ENCODE assay signal across 7 cellular contexts in the genomic region with DNA sequence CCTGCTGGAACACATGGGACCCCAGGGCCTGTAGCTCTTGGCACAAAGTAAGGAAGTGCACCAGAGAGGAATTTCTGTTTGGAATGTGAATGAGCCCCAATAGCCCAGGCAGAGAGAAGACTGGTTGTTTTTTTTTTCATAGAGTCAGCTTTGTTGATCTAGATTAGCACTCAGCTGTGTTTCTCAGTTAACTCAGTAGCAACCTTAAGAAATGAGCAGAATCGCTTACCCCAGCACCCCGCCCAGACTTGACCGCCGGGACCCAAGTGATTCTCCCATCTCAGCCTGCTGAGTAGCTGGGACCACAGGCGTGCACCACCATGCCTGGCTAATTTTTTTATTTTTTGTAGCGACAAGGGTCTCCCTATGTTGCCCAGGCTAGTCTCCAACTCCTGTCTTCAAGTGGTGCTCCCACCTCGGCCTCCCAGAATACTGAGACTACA. TPM values are rescaled to one million over a fixed set of nuclear protein-coding genes. Genes with fewer than 3 reads are reported as not detected.
DNase-seq lines count a peak whose midpoint lies in the region; TF ChIP-seq lines count a peak whose summit lies in the region.

No MANE protein-coding gene starts in this region.

- H3K4me1 ChIP-seq in Peyer's patch (peaks cover 0 to 36% (median 14%) of the 10 kb centered on the region in 4 donors), osteoblast (ENCODE audit: insufficient read depth, low read length) (peaks cover 32% of the 10 kb centered on the region)

- TF ChIP-seq POLR2A in Peyer's patch (IDR thresholded peaks at IDR 0.05) = no peak

- H3K79me2 ChIP-seq in osteoblast (ENCODE audit: insufficient read depth, low read length) = peaks cover 75% of the 10 kb centered on the region

- H3K36me3 ChIP-seq in Peyer's patch (peaks cover 0 to 4% (median 0%) of the 10 kb centered on the region in 3 donors), osteoblast (ENCODE audit: insufficient read depth, low read length) (peaks cover 4% of the 10 kb centered on the region)

- peaks cover 9% of the 10 kb centered on the region for H4K20me1 ChIP-seq in osteoblast (ENCODE audit: insufficient read depth, low read length)

- DNase-seq in GM12865 (ENCODE audit: low read depth) (no peak), Peyer's patch (peak in 2 of 3 donors; percentile 48 to 56), epithelial cell of proximal tubule (ENCODE audit: low read depth) (no peak), osteoblast (ENCODE audit: insufficient read length, low spot score, missing footprints) (peak; percentile 89), ureter (ENCODE audit: low spot score) (no peak), COLO829 (ENCODE audit: low spot score) (no peak)
- DNase-seq in activated CD4-positive, CD25-positive, alpha-beta regulatory T cell treated with anti-CD3 and anti-CD28 coated beads, Interleukin-2, amount 50 U/mL, for 72 hours = no peak

- TF ChIP-seq CTCF in GM12865 (IDR thresholded peaks at IDR 0.05; ENCODE audit: insufficient read depth, low read depth, low read length, missing control alignments) (no peak), Peyer's patch (IDR thresholded peaks at IDR 0.05) (no peak), epithelial cell of proximal tubule (conservative IDR thresholded peaks at IDR 0.05; ENCODE audit: low read depth, low read length) (no peak), osteoblast (IDR thresholded peaks at IDR 0.05; ENCODE audit: extremely low read depth, low read depth, low read length) (no peak)

- peak overlapping the region; percentile 78 for H3K4me3 ChIP-seq in GM12865 (ENCODE audit: low read depth, low read length)
- H3K4me3 ChIP-seq in Peyer's patch = peak overlapping the region in 3 of 4 donors; percentile 12 to 84 (median 78)
- H3K4me3 ChIP-seq in epithelial cell of proximal tubule (ENCODE audit: low read depth, low read length) = peak overlapping the region; percentile 93
- peak overlapping the region; percentile 84 for H3K4me3 ChIP-seq in osteoblast (ENCODE audit: insufficient read depth, low read length)

- H3K9me3 ChIP-seq in Peyer's patch (no peaks in the 10 kb centered on the region), osteoblast (ENCODE audit: low read depth, low read length) (no peaks in the 10 kb centered on the region)

- H3K27ac ChIP-seq in Peyer's patch = peak overlapping the region; percentile 32 to 95 (median 94)
- peak overlapping the region; percentile 99 for H3K27ac ChIP-seq in osteoblast (ENCODE audit: low read depth, low read length)

- H3K4me2 ChIP-seq in osteoblast (ENCODE audit: insufficient read depth, low read length) = peak overlapping the region; percentile 93

- no peaks in the 10 kb centered on the region for H3K27me3 ChIP-seq in Peyer's patch
- H3K27me3 ChIP-seq in osteoblast (ENCODE audit: insufficient read depth, low read length) = no peaks in the 10 kb centered on the region

- peak overlapping the region; percentile 3 for H2AFZ ChIP-seq in osteoblast (ENCODE audit: low read length)

RNA-seq across cellular contexts. Expression of a gene that starts 2.8 kb away (rescaled TPM):
- total RNA-seq in Peyer's patch = 10 to 100 TPM; 16.1 to 38.0 (median 19.0) TPM
- total RNA-seq in epithelial cell of proximal tubule = 15.2 and 23.7 TPM in 2 replicates
- total RNA-seq in osteoblast = 8.3 and 13.6 TPM in 2 replicates
- 15.1 TPM for total RNA-seq in ureter

RNA-seq across cellular contexts. Expression of a gene that starts 3.0 kb away (rescaled TPM):
- total RNA-seq in Peyer's patch (100 to 1,000 TPM; 131 to 257 (median 132) TPM), epithelial cell of proximal tubule (182 and 185 TPM in 2 replicates), osteoblast (89.9 and 93.7 TPM in 2 replicates), ureter (90.7 TPM)

Comparison
In these comparisons a context has a peak if more than half of its experiments do, and no peak if none do; other contexts are left out.
1. DNase-seq: peak in Peyer's patch (2 of 3) and osteoblast (single experiment); none in GM12865 (single experiment), epithelial cell of proximal tubule (single experiment), ureter (single experiment), COLO829 (single experiment) and activated CD4-positive, CD25-positive, alpha-beta regulatory T cell treated with anti-CD3 and anti-CD28 coated beads, Interleukin-2, amount 50 U/mL, for 72 hours (single experiment).
2. Peak in every context shown above with its lines, with median percentiles within 50 percentile points of each other: H3K4me3 ChIP-seq.